In the genomic region with DNA sequence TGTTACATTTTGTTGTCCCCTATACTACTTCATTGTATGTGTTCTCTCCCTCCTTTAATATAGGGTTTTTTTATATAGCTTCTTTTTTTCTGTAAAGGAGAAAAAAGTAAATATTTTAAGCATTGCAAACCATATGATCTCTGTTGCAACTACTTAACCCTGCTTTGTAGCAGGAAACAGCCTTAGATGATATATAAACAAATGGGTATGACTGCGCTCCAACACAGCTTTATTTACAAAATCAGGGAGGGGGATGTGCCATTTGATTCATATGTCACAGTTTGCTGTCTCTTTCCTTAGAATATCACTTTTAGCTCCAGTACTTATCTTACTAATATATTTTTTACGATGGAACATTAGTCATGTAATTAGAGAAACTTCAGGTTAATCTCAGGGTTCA, we compare ENCODE assay signal across 26 cellular contexts.
DNase-seq lines count a peak whose midpoint lies in the region; TF ChIP-seq lines count a peak whose summit lies in the region.
"Had no signal": no experiment of that assay in that cellular context is flagged by ENCODE, and none has a peak within 500 bp of the region (broad histone marks: within the 10 kb centered on the region; RNA-seq: fewer than 3 reads in every experiment).

No MANE protein-coding gene starts in this region.

- no peak overlapping the region for H4K91ac ChIP-seq in H9 (ENCODE audit: insufficient read length, low read depth, low read length)

- H3K27me3 ChIP-seq in AG04450 (ENCODE audit: control insufficient read depth, insufficient read depth, low read length): no peaks in the 10 kb centered on the region
- H3K27me3 ChIP-seq in H9 (ENCODE audit: insufficient read depth, low read length): no peaks in the 10 kb centered on the region

- no CpG with 5 or more reads among the region's 2 CpGs for WGBS in H9 (ENCODE audit: extremely low coverage, insufficient read length, low lambda C conversion rate)

- peaks cover 0 to 3% (median 2%) of the 10 kb centered on the region in 3 experiments; a peak in 2 of 7 replicates for H3K36me3 Mint-ChIP-seq in H9 (ENCODE audit: insufficient read depth in 1 of 3, low read depth in 3 of 3)
- H3K36me3 Mint-ChIP-seq: naive B cell had no signal

- DNase-seq in AG04450 (ENCODE audit: low read depth, low spot score) (peak; percentile 66), HS-5 (ENCODE audit: low read depth) (peak; percentile 50), cardiac fibroblast (ENCODE audit: low read depth in 2 of 2) (peak; percentile 28 to 75), iris pigment epithelial cell (ENCODE audit: low read depth) (peak; percentile 94), H9 (no peak), MV-4-11 (lab: John Stamatoyannopoulos, UW) (no peak)
- DNase-seq in activated CD4-positive, CD25-positive, alpha-beta regulatory T cell treated with anti-CD3 and anti-CD28 coated beads, Interleukin-2, amount 50 U/mL, for 72 hours: no peak
- no peak for DNase-seq in activated CD4-positive, alpha-beta T cell treated with anti-CD3 and anti-CD28 coated beads for 1 hour
- DNase-seq: activated B cell treated with CpG ODN at 0.5 μM for 24 hours; activated CD8-positive, alpha-beta T cell treated with anti-CD3 and anti-CD28 coated beads for 36 hours; activated naive CD4-positive, alpha-beta T cell; amygdala; Calu3; central memory CD4-positive, alpha-beta T cell; erythroblast; H7; mesendoderm; naive B cell; NCI-H2171; NCI-H526; occipital lobe; retina; T-helper 9 cell; trophoblast cell had no signal

- no peak overlapping the region for H3K23ac ChIP-seq in H9 (ENCODE audit: insufficient read length, low read depth, low read length)

- no peak overlapping the region for H3K4me3 Mint-ChIP-seq in H9
- H3K4me3 Mint-ChIP-seq: activated B cell treated with CpG ODN at 0.5 μM for 24 hours; activated CD8-positive, alpha-beta T cell treated with anti-CD3 and anti-CD28 coated beads for 36 hours; naive B cell had no signal

- H3K4me1 ChIP-seq in H9 (ENCODE audit: insufficient read depth, low read length): no peaks in the 10 kb centered on the region

- H3K27ac Mint-ChIP-seq in H9: no peak overlapping the region
- H3K27ac Mint-ChIP-seq: activated B cell treated with CpG ODN at 0.5 μM for 24 hours; activated CD8-positive, alpha-beta T cell treated with anti-CD3 and anti-CD28 coated beads for 36 hours had no signal

- H3K27ac ChIP-seq in AG04450 (ENCODE audit: low read depth, low read length) (no peak overlapping the region), H9 (ENCODE audit: insufficient read length, low read depth, low read length) (no peak overlapping the region)
- H3K27ac ChIP-seq: C4-2B had no signal

- no peak overlapping the region for H3T11ph ChIP-seq in H9 (ENCODE audit: low read length)

- no peak overlapping the region for H2BK5ac ChIP-seq in H9 (ENCODE audit: insufficient read length, low read length)

- CTCF ChIA-PET in AG04450 (lab: Charles Lee): interaction anchor here (0.6 kb wide), 1 partner anchor 11 kb away, joined by 3 read pairs; no protein-coding TSS in a partner anchor

- no peaks in the 10 kb centered on the region for H4K20me1 ChIP-seq in H9 (ENCODE audit: control insufficient read depth, insufficient read depth, insufficient read length)

- no peaks in the 10 kb centered on the region; the same call in 1 of the 2 replicates for H3K27me3 Mint-ChIP-seq in H9 (ENCODE audit: low read depth)
- H3K27me3 Mint-ChIP-seq: activated B cell treated with CpG ODN at 0.5 μM for 24 hours; activated CD8-positive, alpha-beta T cell treated with anti-CD3 and anti-CD28 coated beads for 36 hours had no signal

- no peak overlapping the region for H3K14ac ChIP-seq in H9 (ENCODE audit: insufficient read depth, low read length)

- no peak overlapping the region for H2BK12ac ChIP-seq in H9 (ENCODE audit: insufficient read length, low read depth, low read length)

- no peak overlapping the region for H2BK120ac ChIP-seq in H9 (ENCODE audit: low read depth, low read length, poor library complexity, severe bottlenecking)

- no peak overlapping the region for H4K8ac ChIP-seq in H9 (replicated peaks; ENCODE audit: insufficient read length, low read depth, low read length)

- 0 out of 5 replicates have a peak, but pooled peaks cover 0 to 3% of the 10 kb centered on the region in 2 experiments for H3K9me3 Mint-ChIP-seq in H9

- H3K9ac ChIP-seq in H9 (ENCODE audit: extremely low read depth, insufficient read length, low read length): no peak overlapping the region

- TF ChIP-seq CTCF in AG04450 (IDR thresholded peaks at IDR 0.05; ENCODE audit: low read depth, low read length): no peak
- TF ChIP-seq CTCF in cardiac fibroblast (IDR thresholded peaks at IDR 0.05; ENCODE audit: low read depth, low read length): no peak
- TF ChIP-seq CTCF in H9 (conservative IDR thresholded peaks at IDR 0.05): no peak

- H3K9me3 ChIP-seq in AG04450 (ENCODE audit: control insufficient read depth, insufficient read depth, low read length): peaks cover 7% of the 10 kb centered on the region
- H3K9me3 ChIP-seq in H9 (ENCODE audit: control insufficient read depth, low read depth, low read length): no peaks in the 10 kb centered on the region

- H2BK15ac ChIP-seq in H9 (ENCODE audit: low read depth, low read length): no peak overlapping the region

- no peaks in the 10 kb centered on the region; a peak in 1 of 4 replicates for H3K4me1 Mint-ChIP-seq in H9
- H3K4me1 Mint-ChIP-seq: activated B cell treated with CpG ODN at 0.5 μM for 24 hours, naive B cell had no signal

- H3K23me2 ChIP-seq in H9 (ENCODE audit: insufficient read length, low read depth, low read length, poor library complexity, severe bottlenecking): no peaks in the 10 kb centered on the region

- no peaks in the 10 kb centered on the region for H3K79me2 ChIP-seq in H9 (ENCODE audit: insufficient read depth, low read length)

- no peaks in the 10 kb centered on the region for H3K79me1 ChIP-seq in H9 (ENCODE audit: insufficient read depth, low read depth, low read length, poor library complexity, severe bottlenecking)

- POLR2A ChIA-PET in AG04450 (lab: Yijun Ruan, JAX): interaction anchor here (0.7 to 1.4 kb wide), 3 partner anchors 9 to 103 kb away, joined by 3 to 7 read pairs (median 3); no protein-coding TSS in a partner anchor

- H3K4me3 ChIP-seq in AG04450 (ENCODE audit: low read depth, low read length): no peak overlapping the region
- no peak overlapping the region for H3K4me3 ChIP-seq in cardiac fibroblast (replicated peaks in 1 of 2; ENCODE audit: low read depth in 2 of 2, low read length in 2 of 2)
- H3K4me3 ChIP-seq: K562 had no signal

- no peak overlapping the region for H3K56ac ChIP-seq in H9 (ENCODE audit: insufficient read length, low read depth, low read length)

- no peak overlapping the region for H2AK5ac ChIP-seq in H9 (ENCODE audit: insufficient read length, low read length)

- H2BK20ac ChIP-seq in H9 (ENCODE audit: low read depth, low read length, poor library complexity, severe bottlenecking): no peak overlapping the region

- no peak overlapping the region for H3K4ac ChIP-seq in H9 (ENCODE audit: low read depth, low read length)

- H4K5ac ChIP-seq in H9 (ENCODE audit: insufficient read length, low read depth, low read length): no peak overlapping the region

- no peak overlapping the region for H3K18ac ChIP-seq in H9 (ENCODE audit: insufficient read length, low read depth, low read length)

- H2AFZ ChIP-seq in H9 (ENCODE audit: low read length): no peak overlapping the region

- no peak overlapping the region for H3K4me2 ChIP-seq in H9 (ENCODE audit: insufficient read depth, insufficient read length, low read length)

Comparison
In these comparisons a context has a peak if more than half of its experiments do, and no peak if none do; other contexts are left out.
1. DNase-seq: peak in AG04450 (single experiment), HS-5 (single experiment), cardiac fibroblast (2 of 2) and iris pigment epithelial cell (single experiment); none in activated CD4-positive, CD25-positive, alpha-beta regulatory T cell treated with anti-CD3 and anti-CD28 coated beads, Interleukin-2, amount 50 U/mL, for 72 hours (single experiment), activated CD4-positive, alpha-beta T cell treated with anti-CD3 and anti-CD28 coated beads for 1 hour (single experiment), H9 (single experiment) and MV-4-11 (single experiment).